23 cellular contexts compared by ENCODE assay signal in genomic region chr13:98097749-98098148, GRCh38.
"Had no signal": no experiment of that assay in that cellular context is flagged by ENCODE, and none has a peak within 500 bp of the region (broad histone marks: within the 10 kb centered on the region; RNA-seq: fewer than 3 reads in every experiment).

No MANE protein-coding gene starts in this region.

- H3K4me3 ChIP-seq: ascending aorta, mucosa of descending colon, ovary, psoas muscle, right atrium auricular region, upper lobe of left lung had no signal

- H3K9me3 ChIP-seq: ascending aorta, mucosa of descending colon, psoas muscle, right atrium auricular region, upper lobe of left lung had no signal

- H3K27ac ChIP-seq: ascending aorta, brain microvascular endothelial cell, foreskin keratinocyte, ovary, psoas muscle, right atrium auricular region, upper lobe of left lung, VCaP had no signal

- H3K36me3 ChIP-seq: ascending aorta, brain microvascular endothelial cell, ovary, right atrium auricular region, upper lobe of left lung had no signal

- ATAC-seq: activated CD8-positive, alpha-beta T cell treated with anti-CD3 and anti-CD28 coated beads, Interleukin-2, amount 10 ng/mL, durations not matched to agents 7 days and 5 days; activated naive CD4-positive, alpha-beta T cell treated with anti-CD3 and anti-CD28 coated beads, Interleukin-2, amount 50 U/mL, for 72 hours; foreskin keratinocyte; left ventricle myocardium superior; mucosa of descending colon; psoas muscle; stimulated activated naive CD8-positive, alpha-beta T cell treated with anti-CD3 and anti-CD28 coated beads, Interleukin-15, Interleukin-2, amounts not matched to agents 100 U/mL and 50 U/mL, for 24 hours had no signal

- DNase-seq: activated CD4-positive, alpha-beta T cell treated with anti-CD3 and anti-CD28 coated beads, Interleukin-2, amount 10 ng/mL, durations not matched to agents 7 days and 5 days; activated CD4-positive, CD25-positive, alpha-beta regulatory T cell treated with anti-CD3 and anti-CD28 coated beads, Interleukin-2, amount 50 U/mL, for 72 hours; activated CD8-positive, alpha-beta T cell treated with anti-CD3 and anti-CD28 coated beads, Interleukin-2, amount 10 ng/mL, durations not matched to agents 7 days and 5 days; activated gamma-delta T cell treated with Interleukin-2 at 50 U/mL for 16 hours; brain microvascular endothelial cell; caudate nucleus; dermis blood vessel endothelial cell; effector CD8-positive, alpha-beta T cell; erythroblast; foreskin keratinocyte; left ventricle myocardium superior; mucosa of descending colon; naive B cell; ovary; psoas muscle; stimulated activated CD4-positive, alpha-beta T cell treated with anti-CD3 and anti-CD28 coated beads, Interleukin-4, amount 100 ng/mL, for 24 hours; stimulated activated naive CD8-positive, alpha-beta T cell treated with anti-CD3 and anti-CD28 coated beads, Interleukin-15, Interleukin-2, amounts not matched to agents 100 U/mL and 50 U/mL, for 24 hours; upper lobe of left lung had no signal

- H3K27ac Mint-ChIP-seq: activated CD4-positive, alpha-beta T cell treated with anti-CD3 and anti-CD28 coated beads, Interleukin-2, amount 10 ng/mL, durations not matched to agents 7 days and 5 days; activated CD8-positive, alpha-beta T cell treated with anti-CD3 and anti-CD28 coated beads, Interleukin-2, amount 10 ng/mL, durations not matched to agents 7 days and 5 days; activated naive CD4-positive, alpha-beta T cell treated with anti-CD3 and anti-CD28 coated beads, Interleukin-2, amount 50 U/mL, for 72 hours; naive B cell had no signal

- H3K27me3 ChIP-seq: ascending aorta, brain microvascular endothelial cell, foreskin keratinocyte, ovary, right atrium auricular region, upper lobe of left lung had no signal

- H3K4me1 Mint-ChIP-seq: activated CD4-positive, alpha-beta T cell treated with anti-CD3 and anti-CD28 coated beads, Interleukin-2, amount 10 ng/mL, durations not matched to agents 7 days and 5 days; naive B cell; neural crest cell had no signal

- H3K4me1 ChIP-seq: ascending aorta, foreskin keratinocyte, psoas muscle, right atrium auricular region, upper lobe of left lung had no signal

- H3K36me3 Mint-ChIP-seq: activated naive CD4-positive, alpha-beta T cell treated with anti-CD3 and anti-CD28 coated beads, Interleukin-2, amount 50 U/mL, for 72 hours had no signal

- H3K4me3 Mint-ChIP-seq: activated CD4-positive, alpha-beta T cell treated with anti-CD3 and anti-CD28 coated beads, Interleukin-2, amount 10 ng/mL, durations not matched to agents 7 days and 5 days; activated CD8-positive, alpha-beta T cell treated with anti-CD3 and anti-CD28 coated beads, Interleukin-2, amount 10 ng/mL, durations not matched to agents 7 days and 5 days; naive B cell; neural crest cell had no signal
